ENCODE assay signal across 8 cellular contexts in genomic region chr19:50476943-50477264, GRCh38. TPM values are rescaled to one million over a fixed set of nuclear protein-coding genes. Genes with fewer than 3 reads are reported as not detected.
DNase-seq lines count a peak whose midpoint lies in the region; ATAC-seq and TF ChIP-seq lines count a peak whose summit lies in the region.

No MANE protein-coding gene starts in this region.

- H3K14ac ChIP-seq in neuronal stem cell (ENCODE audit: low read length), result no peak overlapping the region

- TF ChIP-seq CTCF in OCI-LY3 (IDR thresholded peaks at IDR 0.05; ENCODE audit: low read depth, low read length), result no peak

- no peak overlapping the region for H2BK15ac ChIP-seq in neuronal stem cell (ENCODE audit: low read length)

- H3K4me1 ChIP-seq in CD4-positive, CD25-positive, alpha-beta regulatory T cell (ENCODE audit: control insufficient read depth, insufficient read depth, low read length, poor library complexity, severe bottlenecking), result peaks cover 26% of the 10 kb centered on the region
- H3K4me1 ChIP-seq in OCI-LY3 (ENCODE audit: low read length) (peaks cover 18% of the 10 kb centered on the region), endocrine pancreas (ENCODE audit: control insufficient read depth, insufficient read depth, low read length) (no peaks in the 10 kb centered on the region), neuronal stem cell (ENCODE audit: control insufficient read depth in 2 of 2, insufficient read depth in 1 of 2, low read depth in 1 of 2, low read length in 2 of 2) (no peaks in the 10 kb centered on the region)

- no peak overlapping the region for H2BK12ac ChIP-seq in neuronal stem cell (ENCODE audit: low read length)

- H3K79me2 ChIP-seq in OCI-LY3 (ENCODE audit: low read length), result peaks cover 38% of the 10 kb centered on the region

- peak overlapping the region; percentile 93 for H3K9ac ChIP-seq in OCI-LY3 (ENCODE audit: low read length)
- H3K9ac ChIP-seq in endocrine pancreas (ENCODE audit: control insufficient read depth, insufficient read depth, low read length), result peak overlapping the region; percentile 69
- H3K9ac ChIP-seq in neuronal stem cell (ENCODE audit: low read depth, low read length, poor library complexity), result no peak overlapping the region

- H3K27me3 ChIP-seq in CD4-positive, CD25-positive, alpha-beta regulatory T cell (ENCODE audit: control insufficient read depth, insufficient read depth, low read length), result no peaks in the 10 kb centered on the region
- no peaks in the 10 kb centered on the region for H3K27me3 ChIP-seq in OCI-LY3 (ENCODE audit: low read depth, low read length)
- H3K27me3 ChIP-seq in endocrine pancreas (ENCODE audit: control insufficient read depth, insufficient read depth, low read length), result no peaks in the 10 kb centered on the region
- H3K27me3 ChIP-seq in neuronal stem cell (ENCODE audit: control insufficient read depth in 3 of 3, insufficient read depth in 3 of 3, low read depth in 1 of 3, low read length in 3 of 3), result peaks cover 0 to 15% (median 0%) of the 10 kb centered on the region in 3 experiments

- H3K27ac Mint-ChIP-seq in CD4-positive, CD25-positive, alpha-beta regulatory T cell, result peak overlapping the region; percentile 85 to 99 (median 97)

- H2BK5ac ChIP-seq in neuronal stem cell (ENCODE audit: low read length), result no peak overlapping the region

- H3K4me1 Mint-ChIP-seq in CD4-positive, CD25-positive, alpha-beta regulatory T cell, result peaks cover 0 to 25% (median 19%) of the 10 kb centered on the region in 4 donors

- H3K9me3 ChIP-seq in CD4-positive, CD25-positive, alpha-beta regulatory T cell (ENCODE audit: control insufficient read depth in 2 of 2, low read length in 2 of 2), result no peaks in the 10 kb centered on the region
- H3K9me3 ChIP-seq in OCI-LY3 (ENCODE audit: insufficient read depth, low read length) (no peaks in the 10 kb centered on the region), endocrine pancreas (ENCODE audit: control insufficient read depth, low read length) (no peaks in the 10 kb centered on the region), neuronal stem cell (replicated peaks in 1 of 2; ENCODE audit: control insufficient read depth in 2 of 2, insufficient read depth in 1 of 2, low read depth in 1 of 2, low read length in 2 of 2) (peaks cover 5 to 31% of the 10 kb centered on the region in 2 donors)

- H4K8ac ChIP-seq in neuronal stem cell (ENCODE audit: low read depth, low read length), result no peak overlapping the region

- peaks cover 15% of the 10 kb centered on the region for H4K20me1 ChIP-seq in OCI-LY3 (ENCODE audit: insufficient read depth, low read length)

- no peak overlapping the region for H2AK5ac ChIP-seq in neuronal stem cell (ENCODE audit: low read depth, low read length)

- peak overlapping the region; percentile 12 for H3K23ac ChIP-seq in neuronal stem cell (ENCODE audit: low read depth, low read length, poor library complexity)

- no CpG with 5 or more reads among the region's 17 CpGs for WGBS in neuronal stem cell (ENCODE audit: extremely low coverage in 2 of 2, insufficient read length in 2 of 2, insufficient replicate concordance in 1 of 2), 2 donors

- H2BK120ac ChIP-seq in neuronal stem cell (ENCODE audit: low read depth, low read length), result no peak overlapping the region

- no peak for DNase-seq in CD4-positive, CD25-positive, alpha-beta regulatory T cell
- DNase-seq in neuronal stem cell (ENCODE audit: low spot score) (no peak), NCI-H146 treated with DMSO at 0.1 percent for 48 hours (lab: John Stamatoyannopoulos, UW; ENCODE audit: unreplicated experiment) (no peak), NCI-H187 treated with DMSO at 0.1 percent for 48 hours (lab: John Stamatoyannopoulos, UW) (no peak), AML-193 (lab: John Stamatoyannopoulos, UW) (no peak), inferior parietal cortex (ENCODE audit: extremely low spot score) (no peak)

- peaks cover 9% of the 10 kb centered on the region for H3K27me3 Mint-ChIP-seq in CD4-positive, CD25-positive, alpha-beta regulatory T cell

- no peak overlapping the region for H2AFZ ChIP-seq in OCI-LY3 (ENCODE audit: low read depth, low read length)
- peak overlapping the region; percentile 100 for H2AFZ ChIP-seq in neuronal stem cell (ENCODE audit: low read length)

- H3K4me3 ChIP-seq in CD4-positive, CD25-positive, alpha-beta regulatory T cell (ENCODE audit: low read depth, low read length), result peak overlapping the region; percentile 55
- peak overlapping the region; percentile 89 for H3K4me3 ChIP-seq in OCI-LY3 (ENCODE audit: low read length)
- H3K4me3 ChIP-seq in endocrine pancreas (ENCODE audit: control insufficient read depth, insufficient read depth, low read length), result peak overlapping the region; percentile 50
- H3K4me3 ChIP-seq in neuronal stem cell (ENCODE audit: low read length in 2 of 2), result peak overlapping the region; percentile 46 to 97

- no peak for ATAC-seq in CD4-positive, CD25-positive, alpha-beta regulatory T cell (ENCODE audit: low read depth in 2 of 2)

- H3K36me3 Mint-ChIP-seq in CD4-positive, CD25-positive, alpha-beta regulatory T cell, result peaks cover 15% of the 10 kb centered on the region

- peak overlapping the region; percentile 85 for H3K27ac ChIP-seq in CD4-positive, CD25-positive, alpha-beta regulatory T cell (ENCODE audit: insufficient read depth, low read length, poor library complexity, severe bottlenecking)
- peak overlapping the region; percentile 61 for H3K27ac ChIP-seq in OCI-LY3 (ENCODE audit: low read length)
- H3K27ac ChIP-seq in neuronal stem cell (replicated peaks; ENCODE audit: low read length), result no peak overlapping the region

- H3K4ac ChIP-seq in neuronal stem cell (ENCODE audit: low read length), result no peak overlapping the region

- no peak overlapping the region for H4K91ac ChIP-seq in neuronal stem cell (ENCODE audit: low read depth, low read length, poor library complexity)

- H3K4me2 ChIP-seq in OCI-LY3 (ENCODE audit: low read length), result peak overlapping the region; percentile 74
- H3K4me2 ChIP-seq in neuronal stem cell (ENCODE audit: insufficient read depth, low read length, poor library complexity, severe bottlenecking), result peak overlapping the region; percentile 69

- H3K4me3 Mint-ChIP-seq in CD4-positive, CD25-positive, alpha-beta regulatory T cell, result peak overlapping the region; percentile 98 to 99 (median 99)

- H3K18ac ChIP-seq in neuronal stem cell (ENCODE audit: low read length), result no peak overlapping the region

- peaks cover 5% of the 10 kb centered on the region for H3K79me1 ChIP-seq in neuronal stem cell (ENCODE audit: low read depth, low read length)

- H3K9me3 Mint-ChIP-seq in CD4-positive, CD25-positive, alpha-beta regulatory T cell, result no peaks in the 10 kb centered on the region

- peaks cover 26% of the 10 kb centered on the region for H3K36me3 ChIP-seq in CD4-positive, CD25-positive, alpha-beta regulatory T cell (ENCODE audit: control insufficient read depth, insufficient read depth, low read length)
- peaks cover 23% of the 10 kb centered on the region for H3K36me3 ChIP-seq in OCI-LY3 (replicated peaks; ENCODE audit: low read depth, low read length)
- H3K36me3 ChIP-seq in endocrine pancreas (ENCODE audit: control insufficient read depth, insufficient read depth, low read length), result peaks cover 2% of the 10 kb centered on the region
- peaks cover 14 to 25% of the 10 kb centered on the region in 2 donors for H3K36me3 ChIP-seq in neuronal stem cell (replicated peaks in 1 of 2; ENCODE audit: control insufficient read depth in 2 of 2, insufficient read depth in 2 of 2, low read length in 2 of 2)

RNA-seq across cellular contexts. Expression of gene GARIN5A, which starts 0.3 kb away (rescaled TPM):
- 0.64 TPM for total RNA-seq in CD4-positive, CD25-positive, alpha-beta regulatory T cell
- under 1 TPM in 2 of 4 donors, not detected in 2; 0.39 to 0.83 TPM for polyA plus RNA-seq in CD4-positive, CD25-positive, alpha-beta regulatory T cell
- polyA plus RNA-seq in neuronal stem cell (2013, experiment 1 of 2), result 9.4 TPM
- polyA plus RNA-seq in neuronal stem cell (2013, experiment 2 of 2), result 8.0 TPM

RNA-seq across cellular contexts. Expression of gene EMC10, which starts 0.6 kb away (rescaled TPM):
- 83.7 TPM for total RNA-seq in CD4-positive, CD25-positive, alpha-beta regulatory T cell
- polyA plus RNA-seq in CD4-positive, CD25-positive, alpha-beta regulatory T cell, result 10 to 100 TPM in 1 of 4 donors, 1 to 10 TPM in 3; 8.0 to 12.7 (median 9.3) TPM
- 57.0 TPM for polyA plus RNA-seq in neuronal stem cell (2013, experiment 1 of 2)
- polyA plus RNA-seq in neuronal stem cell (2013, experiment 2 of 2), result 55.4 TPM

RNA-seq across cellular contexts. Expression of gene JOSD2, which starts 34.1 kb away (rescaled TPM):
- total RNA-seq in CD4-positive, CD25-positive, alpha-beta regulatory T cell, result 18.5 TPM
- polyA plus RNA-seq in CD4-positive, CD25-positive, alpha-beta regulatory T cell, result 10 to 100 TPM; 16.6 to 37.7 (median 28.4) TPM
- polyA plus RNA-seq in neuronal stem cell (2013, experiment 1 of 2), result 2.7 TPM
- 2.8 TPM for polyA plus RNA-seq in neuronal stem cell (2013, experiment 2 of 2)

RNA-seq across cellular contexts. Expression of gene ASPDH, which starts 36.8 kb away (rescaled TPM):
- total RNA-seq in CD4-positive, CD25-positive, alpha-beta regulatory T cell, result not detected
- not detected for polyA plus RNA-seq in CD4-positive, CD25-positive, alpha-beta regulatory T cell
- polyA plus RNA-seq in neuronal stem cell (2013, experiment 1 of 2), result not detected
- not detected for polyA plus RNA-seq in neuronal stem cell (2013, experiment 2 of 2)

RNA-seq across cellular contexts. Expression of gene MYBPC2, which starts 44.2 kb away (rescaled TPM):
- total RNA-seq in CD4-positive, CD25-positive, alpha-beta regulatory T cell, result 0.49 TPM
- polyA plus RNA-seq in CD4-positive, CD25-positive, alpha-beta regulatory T cell, result under 1 TPM in 1 of 4 donors, not detected in 3; 0.23 TPM
- polyA plus RNA-seq in neuronal stem cell (2013, experiment 1 of 2), result 1.0 TPM
- 1.2 TPM for polyA plus RNA-seq in neuronal stem cell (2013, experiment 2 of 2)
